16 cellular contexts compared by ENCODE assay signal in the genomic region with DNA sequence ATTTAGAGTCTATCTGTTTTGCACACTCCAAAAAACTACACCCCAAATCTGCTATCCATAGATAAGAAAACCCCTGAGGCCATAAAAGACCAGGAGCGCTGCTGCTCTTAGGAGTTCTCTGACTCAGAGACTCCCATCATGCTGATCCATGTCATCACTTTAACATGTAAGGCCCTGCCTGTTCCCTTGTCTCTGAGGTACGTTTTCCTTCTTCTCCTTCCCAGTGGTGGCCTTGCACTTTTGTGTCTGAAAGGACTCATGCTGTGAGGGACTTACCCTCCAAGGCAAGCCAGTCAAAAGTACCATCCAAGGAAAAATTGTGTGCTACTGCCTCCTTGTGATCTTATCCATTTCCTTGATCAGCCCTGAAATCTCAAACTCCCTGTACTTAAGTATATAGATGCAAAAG.
DNase-seq lines count a peak whose midpoint lies in the region; ATAC-seq and TF ChIP-seq lines count a peak whose summit lies in the region.
"Had no signal": no experiment of that assay in that cellular context is flagged by ENCODE, and none has a peak within 500 bp of the region (broad histone marks: within the 10 kb centered on the region; RNA-seq: fewer than 3 reads in every experiment).

No MANE protein-coding gene starts in this region.

- H3K4me1 Mint-ChIP-seq in MCF 10A (ENCODE audit: insufficient read depth, unreplicated experiment) (peaks cover 5% of the 10 kb centered on the region), type B pancreatic cell (ENCODE audit: unreplicated experiment) (no peaks in the 10 kb centered on the region)
- H3K4me1 Mint-ChIP-seq: stimulated activated naive CD8-positive, alpha-beta T cell treated with anti-CD3 and anti-CD28 coated beads, Interleukin-15, amount 100 ng/mL, for 72 hours had no signal

- H4K20me1 ChIP-seq in mammary epithelial cell (ENCODE audit: insufficient read depth, low read length), result no peaks in the 10 kb centered on the region
- no peaks in the 10 kb centered on the region for H4K20me1 ChIP-seq in hepatocyte (ENCODE audit: insufficient read depth, poor library complexity, severe bottlenecking)

- H3K4me3 ChIP-seq in mammary epithelial cell (replicated peaks in 1 of 3; ENCODE audit: insufficient read depth in 1 of 3, low read depth in 2 of 3, low read length in 3 of 3) (no peak overlapping the region), hepatocyte (no peak overlapping the region), brain microvascular endothelial cell (ENCODE audit: low read depth, low read length) (no peak overlapping the region)
- H3K4me3 ChIP-seq: mucosa of descending colon, ovary, spleen, vagina had no signal

- no peak for TF ChIP-seq CTCF in MCF 10A (IDR thresholded peaks at IDR 0.05; ENCODE audit: unreplicated experiment)
- TF ChIP-seq CTCF in mammary epithelial cell (conservative IDR thresholded peaks at IDR 0.05 in 1 of 2, IDR thresholded peaks at IDR 0.05 in 1 of 2; ENCODE audit: extremely low read depth in 1 of 2, insufficient read depth in 1 of 2, low read depth in 1 of 2, low read length in 2 of 2), result no peak
- peak; percentile 19 for TF ChIP-seq CTCF in hepatocyte (IDR thresholded peaks at IDR 0.05; ENCODE audit: poor library complexity)
- no peak for TF ChIP-seq CTCF in brain microvascular endothelial cell (IDR thresholded peaks at IDR 0.05; ENCODE audit: low read depth, low read length, missing control alignments)
- TF ChIP-seq CTCF in type B pancreatic cell (conservative IDR thresholded peaks at IDR 0.05), result no peak

- in situ Hi-C loops in mammary epithelial cell (cut with MboI; ENCODE audit: low sequenced_read_pairs in 2 of 2) (no loop called here), SK-MEL-5 (cut with HindIII; ENCODE audit: low pct_unique_long_range_greater_than_20kb, low sequenced_read_pairs) (no loop called here), brain microvascular endothelial cell (cut with HindIII; ENCODE audit: low pct_ligation_motif_present, low sequenced_read_pairs) (no loop called here)

- H3K4me2 ChIP-seq in mammary epithelial cell (ENCODE audit: insufficient read depth, low read depth, low read length) (no peak overlapping the region), hepatocyte (no peak overlapping the region)

- peaks cover 14% of the 10 kb centered on the region for H3K9me3 Mint-ChIP-seq in MCF 10A (ENCODE audit: unreplicated experiment)
- H3K9me3 Mint-ChIP-seq in type B pancreatic cell, result no peaks in the 10 kb centered on the region

- 17% methylated on average over 2 of the region's 2 CpGs for WGBS in mammary epithelial cell (ENCODE audit: low coverage, missing lambda C conversion rate)
- 41% methylated on average over 2 of the region's 2 CpGs for WGBS in hepatocyte (ENCODE audit: low lambda C conversion rate, missing lambda C conversion rate)

- dilution Hi-C loops in mammary epithelial cell (cut with HindIII; ENCODE audit: low sequenced_read_pairs), result no loop called here

- CTCF ChIA-PET in MCF 10A (lab: Yijun Ruan, JAX), result no interaction called here
- CTCF ChIA-PET in mammary epithelial cell (lab: Charles Lee; ENCODE audit: low non-redundant PET), result no interaction called here

- no peaks in the 10 kb centered on the region for H3K27me3 Mint-ChIP-seq in MCF 10A (ENCODE audit: insufficient read depth, unreplicated experiment)
- H3K27me3 Mint-ChIP-seq in type B pancreatic cell, result no peaks in the 10 kb centered on the region
- H3K27me3 Mint-ChIP-seq: stimulated activated naive CD8-positive, alpha-beta T cell treated with anti-CD3 and anti-CD28 coated beads, Interleukin-15, amount 100 ng/mL, for 72 hours had no signal

- no peak overlapping the region for H3K27ac ChIP-seq in mammary epithelial cell (ENCODE audit: insufficient read depth, low read depth, low read length)
- H3K27ac ChIP-seq in hepatocyte, result no peak overlapping the region
- H3K27ac ChIP-seq in brain microvascular endothelial cell, result no peak overlapping the region
- H3K27ac ChIP-seq: ovary, spleen, vagina had no signal

- H2AFZ ChIP-seq in mammary epithelial cell (ENCODE audit: low read depth, low read length) (no peak overlapping the region), hepatocyte (no peak overlapping the region)

- intact Hi-C loops in MCF 10A (cut with micrococcal nuclease), result no loop called here
- intact Hi-C loops in mammary epithelial cell (cut with micrococcal nuclease), result no loop called here

- BruUV-seq in MCF 10A (replicated peaks; lab: Mats Ljungman, UMichigan) (no TSS peak), mammary epithelial cell (replicated peaks; lab: Mats Ljungman, UMichigan) (no TSS peak)

- ATAC-seq in GM21367 (IDR thresholded peaks at IDR 0.05; ENCODE audit: unreplicated experiment), result no peak
- ATAC-seq: mucosa of descending colon; SK-N-SH treated with all-trans-retinoic acid at 6 μM for 48 hours; stimulated activated naive CD8-positive, alpha-beta T cell treated with anti-CD3 and anti-CD28 coated beads, Interleukin-15, amount 100 ng/mL, for 72 hours had no signal

- H3K9me3 ChIP-seq in mammary epithelial cell (replicated peaks; ENCODE audit: insufficient read depth, low read length) (peaks cover 7% of the 10 kb centered on the region), hepatocyte (ENCODE audit: low read depth) (no peaks in the 10 kb centered on the region)
- H3K9me3 ChIP-seq: mucosa of descending colon, ovary, spleen, vagina had no signal

- H3K36me3 Mint-ChIP-seq in MCF 10A (ENCODE audit: insufficient read depth, unreplicated experiment) (no peaks in the 10 kb centered on the region), type B pancreatic cell (no peaks in the 10 kb centered on the region)

- no peaks in the 10 kb centered on the region for H3K36me3 ChIP-seq in mammary epithelial cell (ENCODE audit: insufficient read depth, low read length)
- H3K36me3 ChIP-seq in hepatocyte (replicated peaks; ENCODE audit: insufficient read depth, low read depth), result no peaks in the 10 kb centered on the region
- H3K36me3 ChIP-seq in brain microvascular endothelial cell (replicated peaks), result no peaks in the 10 kb centered on the region
- H3K36me3 ChIP-seq: ovary, spleen, vagina had no signal

- H3K4me1 ChIP-seq in mammary epithelial cell (ENCODE audit: insufficient read depth, low read length), result no peaks in the 10 kb centered on the region
- H3K4me1 ChIP-seq in hepatocyte (ENCODE audit: insufficient read depth), result no peaks in the 10 kb centered on the region
- H3K4me1 ChIP-seq: spleen, vagina had no signal

- H3K79me2 ChIP-seq in mammary epithelial cell (ENCODE audit: insufficient read depth, low read length), result no peaks in the 10 kb centered on the region
- H3K79me2 ChIP-seq in hepatocyte, result no peaks in the 10 kb centered on the region

- POLR2A ChIA-PET in MCF 10A (lab: Yijun Ruan, JAX), result no interaction called here

- H3K27me3 ChIP-seq in mammary epithelial cell (ENCODE audit: insufficient read depth, low read length), result no peaks in the 10 kb centered on the region
- H3K27me3 ChIP-seq in hepatocyte, result no peaks in the 10 kb centered on the region
- H3K27me3 ChIP-seq in brain microvascular endothelial cell (replicated peaks), result no peaks in the 10 kb centered on the region
- H3K27me3 ChIP-seq: ovary, spleen, vagina had no signal

- DNase-seq in MCF 10A (ENCODE audit: unreplicated experiment) (peak; percentile 18), mammary epithelial cell (no peak), SK-MEL-5 (ENCODE audit: low read depth, low spot score) (peak; percentile 19), hepatocyte (ENCODE audit: low spot score) (peak; percentile 4), brain microvascular endothelial cell (no peak), type B pancreatic cell (ENCODE audit: extremely low spot score, unreplicated experiment) (no peak), epidermal melanocyte (ENCODE audit: insufficient read length, low spot score) (no peak)
- DNase-seq: activated gamma-delta T cell treated with Interleukin-2 at 50 U/mL for 16 hours; NCI-H2171 treated with DMSO at 0.1 percent for 48 hours; ovary; spleen; stimulated activated naive CD8-positive, alpha-beta T cell treated with anti-CD3 and anti-CD28 coated beads, Interleukin-15, amount 100 ng/mL, for 72 hours had no signal

- H3K27ac Mint-ChIP-seq in MCF 10A (ENCODE audit: low read depth, unreplicated experiment), result no peak overlapping the region
- H3K27ac Mint-ChIP-seq in type B pancreatic cell, result no peak overlapping the region
- H3K27ac Mint-ChIP-seq: stimulated activated naive CD8-positive, alpha-beta T cell treated with anti-CD3 and anti-CD28 coated beads, Interleukin-15, amount 100 ng/mL, for 72 hours had no signal

- H3K4me3 Mint-ChIP-seq in MCF 10A (ENCODE audit: unreplicated experiment) (no peak overlapping the region), type B pancreatic cell (no peak overlapping the region)
- H3K4me3 Mint-ChIP-seq: stimulated activated naive CD8-positive, alpha-beta T cell treated with anti-CD3 and anti-CD28 coated beads, Interleukin-15, amount 100 ng/mL, for 72 hours had no signal

- no peak overlapping the region for H3K9ac ChIP-seq in mammary epithelial cell (ENCODE audit: insufficient read depth, low read length)

- no peaks in the 10 kb centered on the region for H3K9me2 ChIP-seq in hepatocyte (replicated peaks; ENCODE audit: insufficient read depth)

Comparison
In these comparisons a context has a peak if more than half of its experiments do, and no peak if none do; other contexts are left out.
1. DNase-seq: peak in MCF 10A (single experiment), SK-MEL-5 (single experiment) and hepatocyte (single experiment); none in mammary epithelial cell (single experiment), brain microvascular endothelial cell (single experiment), type B pancreatic cell (single experiment) and epidermal melanocyte (single experiment).